In genomic region chr12:85310456-85311076, GRCh38 we compare ENCODE assay signal across 2 cellular contexts.
TF ChIP-seq lines count a peak whose summit lies in the region.

No MANE protein-coding gene starts in this region.

TF ChIP-seq in liver, 16 proteins besides CTCF, POLR2A, EP300 and RAD21 (continued from another document):
- TF ChIP-seq HNF4A (conservative IDR thresholded peaks at IDR 0.05) (no peak), FOXA1 (IDR thresholded peaks at IDR 0.05) (no peak), RXRA (IDR thresholded peaks at IDR 0.05) (no peak), FOXA2 (IDR thresholded peaks at IDR 0.05) (no peak), NR2F2 (IDR thresholded peaks at IDR 0.05) (no peak), ZBTB33 (IDR thresholded peaks at IDR 0.05) (no peak), GABPA (IDR thresholded peaks at IDR 0.05 in 1 of 2, conservative IDR thresholded peaks at IDR 0.05 in 1 of 2) (no peak), TAF1 (conservative IDR thresholded peaks at IDR 0.05) (no peak), JUND (IDR thresholded peaks at IDR 0.05) (no peak)

TF ChIP-seq in HepG2, 621 proteins besides CTCF, POLR2A, EP300 and RAD21 (continued from another document):
- TF ChIP-seq RCOR2 (CRISPR knock-in tag; IDR thresholded peaks at IDR 0.05): no peak
